8 cellular contexts compared by ENCODE assay signal in the genomic region with DNA sequence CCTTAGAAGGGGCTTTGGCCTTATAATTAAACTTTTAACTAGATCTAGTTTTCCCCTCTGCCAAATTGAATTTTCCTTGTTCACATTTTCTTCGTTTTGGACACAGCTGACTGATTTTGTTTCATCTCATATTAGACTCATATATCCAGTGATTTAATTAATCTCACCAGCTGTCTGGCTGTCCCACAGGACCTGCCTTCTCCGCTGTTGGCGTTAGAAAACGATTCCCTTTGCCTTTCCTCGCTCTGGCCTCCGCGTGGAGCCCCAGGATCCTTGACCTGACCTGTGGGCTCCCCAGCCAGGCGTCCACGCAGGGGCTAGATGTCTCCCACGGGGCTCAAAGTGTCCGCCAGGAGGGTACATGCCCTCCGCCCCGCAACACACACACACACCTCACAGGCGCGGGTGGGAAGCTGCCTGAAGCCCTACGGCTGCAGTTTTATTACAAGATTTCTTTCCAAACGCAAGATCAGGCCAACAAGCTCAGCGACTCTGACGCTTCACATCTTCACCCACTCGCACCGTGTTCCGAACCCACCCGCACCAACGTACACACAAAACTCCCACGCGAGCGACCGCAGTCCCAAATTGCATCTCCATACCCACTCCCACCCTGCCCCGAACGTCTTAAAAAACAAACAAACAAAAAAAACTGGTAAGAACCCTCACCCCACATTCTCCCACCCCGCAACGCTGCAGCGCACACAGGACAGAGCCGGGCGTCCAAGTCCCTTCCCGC. TPM values are rescaled to one million over a fixed set of nuclear protein-coding genes. Genes with fewer than 3 reads are reported as not detected.
DNase-seq lines count a peak whose midpoint lies in the region; ATAC-seq, FAIRE-seq and TF ChIP-seq lines count a peak whose summit lies in the region.
"Had no signal": no experiment of that assay in that cellular context is flagged by ENCODE, and none has a peak within 500 bp of the region (broad histone marks: within the 10 kb centered on the region; RNA-seq: fewer than 3 reads in every experiment).

No MANE protein-coding gene starts in this region.

- FAIRE-seq in GM19239 (lab: Jason Lieb, UNC), result no peak

- in situ Hi-C loops in GM23248 (cut with MboI) (no loop called here), gastrocnemius medialis (cut with MboI; ENCODE audit: low sequenced_read_pairs in 4 of 4) (no loop called here)

- intact Hi-C loops in gastrocnemius medialis (cut with DNase I; ENCODE audit: low total_unique reads), result no loop called here

- H4K20me1 ChIP-seq in GM23248 (ENCODE audit: insufficient read depth) (no peaks in the 10 kb centered on the region), fibroblast of lung (ENCODE audit: control insufficient read depth, extremely low read depth, insufficient read depth, low read length) (no peaks in the 10 kb centered on the region)

- no peaks in the 10 kb centered on the region for H3F3A ChIP-seq in GM23248 (ENCODE audit: insufficient read depth)

- DNase-seq in GM23248 (peak; percentile 12), Peyer's patch (no peak), fibroblast of lung (ENCODE audit: low read depth in 2 of 2) (no peak), gastrocnemius medialis (no peak), amygdala (lab: John Stamatoyannopoulos, UW) (no peak), epidermal melanocyte (ENCODE audit: insufficient read length, low spot score) (no peak), GM19239 (ENCODE audit: insufficient read length, low spot score) (no peak)

- H3K27me3 ChIP-seq in GM23248 (replicated peaks; ENCODE audit: insufficient read depth) (peaks cover 35% of the 10 kb centered on the region), Peyer's patch (peaks cover 0 to 18% of the 10 kb centered on the region in 2 donors), fibroblast of lung (ENCODE audit: control insufficient read depth, insufficient read depth, low read length) (peaks cover 50% of the 10 kb centered on the region), gastrocnemius medialis (peaks cover 4 to 35% (median 30%) of the 10 kb centered on the region in 3 donors)

- 8 to 14% methylated on average over 28 to 36 of the region's 36 CpGs for WGBS in GM23248 (ENCODE audit: low coverage in 1 of 2, low lambda C conversion rate in 2 of 2, missing lambda C conversion rate in 2 of 2), 2 experiments

- H3K4me2 ChIP-seq in GM23248 (ENCODE audit: unreplicated experiment) (peak overlapping the region; percentile 68), fibroblast of lung (ENCODE audit: extremely low read depth, insufficient read depth, low read length) (peak overlapping the region; percentile 59)

- H3K4me1 ChIP-seq in GM23248 (ENCODE audit: insufficient read depth) (no peaks in the 10 kb centered on the region), Peyer's patch (peaks cover 0 to 20% (median 14%) of the 10 kb centered on the region in 4 donors), fibroblast of lung (ENCODE audit: control insufficient read depth, extremely low read depth, insufficient read depth, low read length) (no peaks in the 10 kb centered on the region), gastrocnemius medialis (peaks cover 7 to 13% of the 10 kb centered on the region in 2 donors)

- H3K27ac ChIP-seq in GM23248, result no peak overlapping the region
- H3K27ac ChIP-seq in Peyer's patch, result no peak overlapping the region
- no peak overlapping the region for H3K27ac ChIP-seq in fibroblast of lung (ENCODE audit: insufficient read depth, low read length)
- no peak overlapping the region for H3K27ac ChIP-seq in gastrocnemius medialis
- H3K27ac ChIP-seq: transverse colon had no signal

- H3K79me2 ChIP-seq in GM23248 (ENCODE audit: insufficient read depth) (no peaks in the 10 kb centered on the region), fibroblast of lung (ENCODE audit: control insufficient read depth, insufficient read depth, low read length) (no peaks in the 10 kb centered on the region)

- H3K9ac ChIP-seq in GM23248 (no peak overlapping the region), fibroblast of lung (ENCODE audit: insufficient read depth, low read length) (no peak overlapping the region)

- no peaks in the 10 kb centered on the region for H3K36me3 ChIP-seq in GM23248 (ENCODE audit: low read depth)
- H3K36me3 ChIP-seq in Peyer's patch, result no peaks in the 10 kb centered on the region
- H3K36me3 ChIP-seq in fibroblast of lung (ENCODE audit: control insufficient read depth, insufficient read depth, low read length), result no peaks in the 10 kb centered on the region
- no peaks in the 10 kb centered on the region for H3K36me3 ChIP-seq in gastrocnemius medialis
- H3K36me3 ChIP-seq: transverse colon had no signal

- H3K9me2 ChIP-seq in GM23248 (ENCODE audit: insufficient read depth), result no peaks in the 10 kb centered on the region

- no peaks in the 10 kb centered on the region for H3K9me3 ChIP-seq in GM23248 (ENCODE audit: low read depth)
- H3K9me3 ChIP-seq in Peyer's patch, result no peaks in the 10 kb centered on the region
- no peaks in the 10 kb centered on the region for H3K9me3 ChIP-seq in fibroblast of lung (ENCODE audit: control insufficient read depth, insufficient read depth, low read depth, low read length)
- no peaks in the 10 kb centered on the region for H3K9me3 ChIP-seq in gastrocnemius medialis
- H3K9me3 ChIP-seq: transverse colon had no signal

- peak overlapping the region; percentile 62 for H3K4me3 ChIP-seq in GM23248
- H3K4me3 ChIP-seq in Peyer's patch, result peak overlapping the region in 3 of 4 donors; percentile 62
- no peak overlapping the region for H3K4me3 ChIP-seq in fibroblast of lung (replicated peaks in 1 of 4; ENCODE audit: control extremely low read depth in 1 of 4, insufficient read depth in 1 of 4, low read depth in 3 of 4, low read length in 4 of 4)
- peak overlapping the region; percentile 51 to 74 (median 66) for H3K4me3 ChIP-seq in gastrocnemius medialis

- TF ChIP-seq POLR2A in Peyer's patch (IDR thresholded peaks at IDR 0.05) (no peak), gastrocnemius medialis (IDR thresholded peaks at IDR 0.05) (no peak)

- ATAC-seq in gastrocnemius medialis, result no peak

- TF ChIP-seq CTCF in Peyer's patch (IDR thresholded peaks at IDR 0.05), result no peak
- TF ChIP-seq CTCF in fibroblast of lung (conservative IDR thresholded peaks at IDR 0.05 in 1 of 2, IDR thresholded peaks at IDR 0.05 in 1 of 2; ENCODE audit: low read depth in 1 of 2, low read length in 2 of 2), result no peak
- TF ChIP-seq CTCF in gastrocnemius medialis (IDR thresholded peaks at IDR 0.05 in 4 of 5, conservative IDR thresholded peaks at IDR 0.05 in 1 of 5), result no peak

- H2AFZ ChIP-seq in GM23248 (peak overlapping the region; percentile 67; the same call in 1 of the 2 replicates), fibroblast of lung (ENCODE audit: low read length) (no peak overlapping the region)

RNA-seq across cellular contexts. Expression of a gene that starts 1.1 kb away (rescaled TPM):
- total RNA-seq in GM23248 (2014; rRNA removed; shearing (Covaris generic)), result not detected in 2 replicates
- polyA plus RNA-seq in GM23248 (2016; fragmentation: Nextera tagmentation; extraction: Ambion mirVana), result not detected in 2 replicates
- total RNA-seq in Peyer's patch, result under 1 TPM in 1 of 4 donors, not detected in 3; 0.88 TPM
- not detected in 2 replicates for total RNA-seq in fibroblast of lung
- polyA plus RNA-seq in fibroblast of lung, result not detected in 2 replicates
- not detected in 2 replicates for polyA plus RNA-seq in fibroblast of lung (2012)
- not detected in 2 replicates for polyA minus RNA-seq in fibroblast of lung (ENCODE audit: low replicate concordance)
- under 1 TPM in 1 of 4 donors, not detected in 3; 0.49 TPM for total RNA-seq in gastrocnemius medialis

RNA-seq across cellular contexts. Expression of a gene that starts 55.0 kb away (rescaled TPM):
- 47.9 and 48.1 TPM in 2 replicates for total RNA-seq in GM23248 (2014; rRNA removed; shearing (Covaris generic))
- polyA plus RNA-seq in GM23248 (2016; fragmentation: Nextera tagmentation; extraction: Ambion mirVana) (61.4 and 67.1 TPM in 2 replicates), fibroblast of lung (59.8 and 72.8 TPM in 2 replicates)
- total RNA-seq in Peyer's patch (100 to 1,000 TPM in 3 of 4 donors, 10 to 100 TPM in 1; 77.6 to 148 (median 121) TPM), fibroblast of lung (42.1 and 49.5 TPM in 2 replicates), gastrocnemius medialis (10 to 100 TPM; 25.3 to 32.9 (median 31.6) TPM)
- polyA plus RNA-seq in fibroblast of lung (2012), result 44.3 and 46.9 TPM in 2 replicates
- polyA minus RNA-seq in fibroblast of lung (ENCODE audit: low replicate concordance), result 49.4 and 60.5 TPM in 2 replicates

Comparison
In these comparisons a context has a peak if more than half of its experiments do, and no peak if none do; other contexts are left out.
1. H3K4me3 ChIP-seq: peak in GM23248 (single experiment), Peyer's patch (3 of 4) and gastrocnemius medialis (4 of 4); none in fibroblast of lung (0 of 4).